8 cellular contexts compared by ENCODE assay signal in genomic region chr5:55903121-55903701, GRCh38. TPM values are rescaled to one million over a fixed set of nuclear protein-coding genes. Genes with fewer than 3 reads are reported as not detected.
DNase-seq lines count a peak whose midpoint lies in the region; ATAC-seq and TF ChIP-seq lines count a peak whose summit lies in the region.

No MANE protein-coding gene starts in this region.

- ATAC-seq in GM19035 (IDR thresholded peaks at IDR 0.05; ENCODE audit: unreplicated experiment) (peak; percentile 88), HG03095 (IDR thresholded peaks at IDR 0.05; ENCODE audit: unreplicated experiment) (peak; percentile 91)

- H3K27me3 ChIP-seq in hepatocyte: no peaks in the 10 kb centered on the region

- H3K4me1 ChIP-seq in hepatocyte (ENCODE audit: insufficient read depth): no peaks in the 10 kb centered on the region

- 96% methylated on average over 19 of the region's 19 CpGs for WGBS in hepatocyte (ENCODE audit: low lambda C conversion rate, missing lambda C conversion rate)

- H2AFZ ChIP-seq in hepatocyte: no peak overlapping the region

- no peak overlapping the region for H3K27ac ChIP-seq in hepatocyte

- no peaks in the 10 kb centered on the region for H4K20me1 ChIP-seq in hepatocyte (ENCODE audit: insufficient read depth, poor library complexity, severe bottlenecking)

- H3K4me3 ChIP-seq in cardiac fibroblast (replicated peaks in 1 of 2; ENCODE audit: low read depth in 2 of 2, low read length in 2 of 2) (no peak overlapping the region), hepatocyte (no peak overlapping the region)

- TF ChIP-seq CTCF in cardiac fibroblast (IDR thresholded peaks at IDR 0.05; ENCODE audit: low read depth, low read length) (no peak), hepatocyte (IDR thresholded peaks at IDR 0.05; ENCODE audit: poor library complexity) (no peak)

- H3K4me2 ChIP-seq in hepatocyte: no peak overlapping the region

- no peaks in the 10 kb centered on the region for H3K36me3 ChIP-seq in hepatocyte (replicated peaks; ENCODE audit: insufficient read depth, low read depth)

- no peaks in the 10 kb centered on the region for H3K9me2 ChIP-seq in hepatocyte (replicated peaks; ENCODE audit: insufficient read depth)

- peak; percentile 43 for DNase-seq in UCSD-AML1 (lab: John Stamatoyannopoulos, UW; ENCODE audit: unreplicated experiment)
- peak; percentile 24 to 54 for DNase-seq in cardiac fibroblast (ENCODE audit: low read depth in 2 of 2)
- peak; percentile 40 to 41 for DNase-seq in stimulated activated CD8-positive, alpha-beta memory T cell treated with anti-CD3 and anti-CD28 coated beads, Interleukin-15, amount 100 ng/mL, for 4 hours (ENCODE audit: low read depth in 2 of 2)
- DNase-seq in DMS79 (lab: John Stamatoyannopoulos, UW): no peak
- DNase-seq in NCI-H1436 (lab: John Stamatoyannopoulos, UW): no peak
- no peak for DNase-seq in hepatocyte (ENCODE audit: low spot score)

- H3K9me3 ChIP-seq in hepatocyte (ENCODE audit: low read depth): no peaks in the 10 kb centered on the region

- no peaks in the 10 kb centered on the region for H3K79me2 ChIP-seq in hepatocyte

RNA-seq across cellular contexts. Expression of gene IL31RA, which starts 52.1 kb away (rescaled TPM):
- 0.44 and 0.93 TPM in 2 replicates for total RNA-seq in hepatocyte
- polyA plus RNA-seq in hepatocyte: 0.17 and 0.53 TPM in 2 replicates

Comparison
In these comparisons a context has a peak if more than half of its experiments do, and no peak if none do; other contexts are left out.
1. DNase-seq: peak in UCSD-AML1 (single experiment), cardiac fibroblast (2 of 2) and stimulated activated CD8-positive, alpha-beta memory T cell treated with anti-CD3 and anti-CD28 coated beads, Interleukin-15, amount 100 ng/mL, for 4 hours (2 of 2); none in DMS79 (single experiment), NCI-H1436 (single experiment) and hepatocyte (single experiment).